8 cellular contexts compared by ENCODE assay signal in the genomic region with DNA sequence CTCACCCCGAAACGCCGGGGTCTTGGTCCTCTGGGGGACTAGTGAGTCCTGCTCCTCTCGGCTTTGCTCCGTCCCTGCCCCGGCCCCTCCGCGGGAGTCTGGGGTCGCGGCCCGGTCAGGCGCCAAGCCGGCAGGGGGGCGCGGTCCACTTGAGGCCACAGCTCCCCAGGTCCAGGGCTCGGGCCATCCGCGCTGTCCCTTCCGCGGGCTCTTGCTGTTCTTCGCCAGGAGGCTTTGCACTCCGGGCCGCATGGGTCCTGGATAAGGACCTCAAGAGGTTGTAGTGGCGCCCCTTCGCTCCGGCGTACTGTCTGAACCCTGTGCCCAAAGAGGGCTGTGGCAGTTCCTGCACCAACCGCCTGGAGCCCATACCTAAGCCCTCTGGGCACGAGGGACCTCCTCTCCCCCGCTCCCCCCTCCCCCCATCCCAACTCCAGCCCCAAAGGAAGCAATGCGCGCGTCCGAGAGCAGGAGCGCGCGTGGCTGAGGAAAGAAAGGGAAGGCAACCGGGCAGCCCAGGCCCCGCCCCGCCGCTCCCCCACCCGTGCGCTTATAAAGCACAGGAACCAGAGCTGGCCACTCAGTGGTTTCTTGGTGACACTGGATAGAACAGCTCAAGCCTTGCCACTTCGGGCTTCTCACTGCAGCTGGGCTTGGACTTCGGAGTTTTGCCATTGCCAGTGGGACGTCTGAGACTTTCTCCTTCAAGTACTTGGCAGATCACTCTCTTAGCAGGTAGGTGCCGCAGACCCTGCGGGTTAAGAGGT. TPM values are rescaled to one million over a fixed set of nuclear protein-coding genes. Genes with fewer than 3 reads are reported as not detected.
A peak's percentile ranks its signal among the peaks of the same experiment; 100 is the strongest.
DNase-seq lines count a peak whose midpoint lies in the region; ATAC-seq, FAIRE-seq and TF ChIP-seq lines count a peak whose summit lies in the region.

A gene with protein sequence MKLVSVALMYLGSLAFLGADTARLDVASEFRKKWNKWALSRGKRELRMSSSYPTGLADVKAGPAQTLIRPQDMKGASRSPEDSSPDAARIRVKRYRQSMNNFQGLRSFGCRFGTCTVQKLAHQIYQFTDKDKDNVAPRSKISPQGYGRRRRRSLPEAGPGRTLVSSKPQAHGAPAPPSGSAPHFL (plus strand): TSS at position 579 of the 767 bp plus-strand sequence. CDS start 628 bp downstream, outside the sequence.

- peak within 1 kb of the TSS; percentile 72 for H3K9ac ChIP-seq in endothelial cell of umbilical vein (replicated peaks; ENCODE audit: extremely low read depth, insufficient read depth, low read length)

- intact Hi-C loops in activated B cell treated with CpG ODN at 0.5 μM for 24 hours (cut with micrococcal nuclease), result loop anchor here (1.0 to 10.0 kb wide), 5 partner anchors 10 to 1540 kb away; partner anchors contain the start of genes SBF2, USP47 and ZNF143
- intact Hi-C loops in endothelial cell of umbilical vein (cut with micrococcal nuclease), result loop anchor here (1.0 to 5.0 kb wide), 3 partner anchors 331 to 692 kb away; no protein-coding TSS in a partner anchor

- no peaks in the 10 kb centered on the region for H3K9me1 ChIP-seq in endothelial cell of umbilical vein (replicated peaks; ENCODE audit: control insufficient read depth, extremely low read depth, insufficient read depth, low read length)

- H3K27ac Mint-ChIP-seq in activated B cell treated with CpG ODN at 0.5 μM for 24 hours, result peak within 1 kb of the TSS; percentile 12
- no peak within 1 kb of the TSS for H3K27ac Mint-ChIP-seq in stimulated activated naive CD8-positive, alpha-beta T cell treated with anti-CD3 and anti-CD28 coated beads, Interleukin-15, Interleukin-2, amounts not matched to agents 100 ng/mL and 50 ng/mL, for 24 hours

- BruUV-seq in endothelial cell of umbilical vein (replicated peaks; lab: Mats Ljungman, UMichigan), result TSS peak; percentile 7

- H3K27me3 ChIP-seq in endothelial cell of umbilical vein (ENCODE audit: control insufficient read depth in 2 of 2, insufficient read depth in 2 of 2, low read length in 2 of 2), result no peaks in the 10 kb centered on the region

- no peak for TF ChIP-seq CTCF in activated B cell treated with CpG ODN at 0.5 μM for 24 hours (IDR thresholded peaks at IDR 0.05)
- TF ChIP-seq CTCF in endothelial cell of umbilical vein (IDR thresholded peaks at IDR 0.05; ENCODE audit: extremely low read depth in 1 of 2, insufficient read depth in 1 of 2, low read depth in 1 of 2, low read length in 2 of 2), result peak; percentile 67 to 69

- H3K36me3 ChIP-seq in endothelial cell of umbilical vein (ENCODE audit: control insufficient read depth in 2 of 2, extremely low read depth in 1 of 2, insufficient read depth in 2 of 2, low read length in 2 of 2), result no peaks in the 10 kb centered on the region

- peaks cover 45% of the 10 kb centered on the region for H3K4me1 ChIP-seq in endothelial cell of umbilical vein (ENCODE audit: control insufficient read depth, extremely low read depth, insufficient read depth, low read length)

- peak; percentile 65 for DNase-seq in activated CD4-positive, alpha-beta T cell treated with anti-CD3 and anti-CD28 coated beads for 48 hours
- no peak for DNase-seq in activated CD4-positive, alpha-beta T cell treated with anti-CD3 and anti-CD28 coated beads, Interleukin-2, amount 50 U/mL, for 4 hours
- DNase-seq in NCI-H1048 (lab: John Stamatoyannopoulos, UW), result peak; percentile 73
- peak; percentile 47 for DNase-seq in activated B cell treated with CpG ODN at 0.5 μM for 24 hours
- DNase-seq in endothelial cell of umbilical vein (ENCODE audit: low read depth, low spot score), result peak; percentile 94
- peak; percentile 91 for DNase-seq in medulla oblongata (ENCODE audit: extremely low spot score)

- H2AFZ ChIP-seq in endothelial cell of umbilical vein (ENCODE audit: low read depth, low read length), result peak within 1 kb of the TSS; percentile 93

- peak; percentile 23 for ATAC-seq in activated B cell treated with CpG ODN at 0.5 μM for 24 hours (ENCODE audit: low read depth)
- ATAC-seq in GM19324 (IDR thresholded peaks at IDR 0.05; ENCODE audit: low FRiP score, unreplicated experiment), result no peak

- peaks cover 46% of the 10 kb centered on the region for H3K4me1 Mint-ChIP-seq in activated B cell treated with CpG ODN at 0.5 μM for 24 hours
- H3K4me1 Mint-ChIP-seq in stimulated activated naive CD8-positive, alpha-beta T cell treated with anti-CD3 and anti-CD28 coated beads, Interleukin-15, Interleukin-2, amounts not matched to agents 100 ng/mL and 50 ng/mL, for 24 hours (ENCODE audit: low read depth), result peaks cover 70% of the 10 kb centered on the region

- peak within 1 kb of the TSS; percentile 97 for H3K4me3 Mint-ChIP-seq in activated B cell treated with CpG ODN at 0.5 μM for 24 hours
- peak within 1 kb of the TSS; percentile 89 for H3K4me3 Mint-ChIP-seq in stimulated activated naive CD8-positive, alpha-beta T cell treated with anti-CD3 and anti-CD28 coated beads, Interleukin-15, Interleukin-2, amounts not matched to agents 100 ng/mL and 50 ng/mL, for 24 hours

- H3K4me3 ChIP-seq in endothelial cell of umbilical vein (replicated peaks in 1 of 3; ENCODE audit: insufficient read depth in 1 of 3, low read depth in 1 of 3, low read length in 3 of 3), result peak within 1 kb of the TSS; percentile 91 to 95 (median 93)

- peak within 1 kb of the TSS; percentile 91 for H3K4me2 ChIP-seq in endothelial cell of umbilical vein (ENCODE audit: insufficient read depth, low read length)

- no peaks in the 10 kb centered on the region for H3K9me3 ChIP-seq in endothelial cell of umbilical vein (replicated peaks; ENCODE audit: control insufficient read depth, insufficient read depth, low read length)

- H3K27ac ChIP-seq in endothelial cell of umbilical vein (ENCODE audit: insufficient read depth, low read depth, low read length), result peak within 1 kb of the TSS; percentile 80

- peaks cover 20% of the 10 kb centered on the region for H3K79me2 ChIP-seq in endothelial cell of umbilical vein (ENCODE audit: control insufficient read depth, insufficient read depth, low read length)

- TF ChIP-seq POLR2A in endothelial cell of umbilical vein (IDR thresholded peaks at IDR 0.05; ENCODE audit: low read depth, low read length), result peak; percentile 100

- H3K27me3 Mint-ChIP-seq in activated B cell treated with CpG ODN at 0.5 μM for 24 hours, result peaks cover 6% of the 10 kb centered on the region
- H3K27me3 Mint-ChIP-seq in stimulated activated naive CD8-positive, alpha-beta T cell treated with anti-CD3 and anti-CD28 coated beads, Interleukin-15, Interleukin-2, amounts not matched to agents 100 ng/mL and 50 ng/mL, for 24 hours, result peaks cover 59% of the 10 kb centered on the region

- FAIRE-seq in endothelial cell of umbilical vein (lab: Jason Lieb, UNC), result peak; percentile 85

- H3K36me3 Mint-ChIP-seq in activated B cell treated with CpG ODN at 0.5 μM for 24 hours (ENCODE audit: low read depth), result peaks cover 6% of the 10 kb centered on the region
- H3K36me3 Mint-ChIP-seq in stimulated activated naive CD8-positive, alpha-beta T cell treated with anti-CD3 and anti-CD28 coated beads, Interleukin-15, Interleukin-2, amounts not matched to agents 100 ng/mL and 50 ng/mL, for 24 hours (ENCODE audit: low read depth), result no peaks in the 10 kb centered on the region

- dilution Hi-C loops in endothelial cell of umbilical vein (cut with MboI; ENCODE audit: extremely low pct_ligation_motif_present, low sequenced_read_pairs), result no loop called here

- no peaks in the 10 kb centered on the region for H3K9me3 Mint-ChIP-seq in activated B cell treated with CpG ODN at 0.5 μM for 24 hours
- H3K9me3 Mint-ChIP-seq in stimulated activated naive CD8-positive, alpha-beta T cell treated with anti-CD3 and anti-CD28 coated beads, Interleukin-15, Interleukin-2, amounts not matched to agents 100 ng/mL and 50 ng/mL, for 24 hours, result no peaks in the 10 kb centered on the region

- POLR2A ChIA-PET in activated B cell treated with CpG ODN at 0.5 μM for 24 hours (lab: Charles Lee) (interaction anchor here (0.8 to 4.7 kb wide), 7 partner anchors 10 to 554 kb away, joined by 3 to 29 read pairs (median 3); no protein-coding TSS in a partner anchor), endothelial cell of umbilical vein (lab: Charles Lee) (interaction anchor here (0.5 to 3.2 kb wide), 44 partner anchors 9 to 844 kb away, joined by 3 to 43 read pairs (median 5); partner anchors contain the start of genes RNF141, WEE1 and ZNF143)

- CTCF ChIA-PET in activated B cell treated with CpG ODN at 0.5 μM for 24 hours (lab: Charles Lee) (interaction anchor here (0.6 to 8.8 kb wide), 16 partner anchors 9 to 547 kb away, joined by 3 to 105 read pairs (median 3); no protein-coding TSS in a partner anchor), endothelial cell of umbilical vein (lab: Charles Lee) (interaction anchor here (0.6 to 9.0 kb wide), 22 partner anchors 9 to 545 kb away, joined by 3 to 104 read pairs (median 4); partner anchors contain the start of genes RNF141 and SBF2)

- no peaks in the 10 kb centered on the region for H4K20me1 ChIP-seq in endothelial cell of umbilical vein (replicated peaks; ENCODE audit: control insufficient read depth, extremely low read depth, insufficient read depth, low read length)

TF ChIP-seq in endothelial cell of umbilical vein, 7 proteins besides CTCF, POLR2A, EP300 and RAD21:
- peak; percentile 2 for TF ChIP-seq MAX (IDR thresholded peaks at IDR 0.05; ENCODE audit: insufficient read depth, insufficient read length)
- peak; percentile 99 for TF ChIP-seq POLR2AphosphoS5 (IDR thresholded peaks at IDR 0.05; ENCODE audit: insufficient read depth, low read depth, low read length)
- TF ChIP-seq MYC (IDR thresholded peaks at IDR 0.05; ENCODE audit: low read depth, low read length), result no peak
- TF ChIP-seq FOS (IDR thresholded peaks at IDR 0.05; ENCODE audit: borderline replicate concordance, insufficient read depth, low read length), result no peak
- no peak for TF ChIP-seq EZH2 (IDR thresholded peaks at IDR 0.05; ENCODE audit: borderline replicate concordance, low read depth, low read length, severe bottlenecking)

RNA-seq across cellular contexts. Expression of the gene that starts here (rescaled TPM):
- total RNA-seq in activated B cell treated with CpG ODN at 0.5 μM for 24 hours, result 1.2 and 1.3 TPM in 2 replicates
- total RNA-seq in endothelial cell of umbilical vein, result 36.7 and 45.3 TPM in 2 replicates
- 40.0 and 55.5 TPM in 2 replicates for polyA plus RNA-seq in endothelial cell of umbilical vein
- 38.6 and 41.8 TPM in 2 replicates for polyA plus RNA-seq in endothelial cell of umbilical vein (2011; cell fraction: cytosol; rRNA removed)
- polyA plus RNA-seq in endothelial cell of umbilical vein (2011; cell fraction: nucleus; rRNA removed), result 49.5 and 61.8 TPM in 2 replicates
- 35.5 and 48.4 TPM in 2 replicates for polyA plus RNA-seq in endothelial cell of umbilical vein (2012)
- polyA minus RNA-seq in endothelial cell of umbilical vein, result 40.7 and 47.6 TPM in 2 replicates
- 33.7 TPM for polyA minus RNA-seq in endothelial cell of umbilical vein (2011; cell fraction: cytosol; rRNA and poly(A)+ RNA removed)
- 21.9 and 33.6 TPM in 2 replicates for polyA minus RNA-seq in endothelial cell of umbilical vein (2011; cell fraction: nucleus; rRNA and poly(A)+ RNA removed)

Comparison
In these comparisons a context has a peak if more than half of its experiments do, and no peak if none do; other contexts are left out.
1. RNA of the gene that starts here (total RNA-seq): 36.7 to 45.3 TPM in endothelial cell of umbilical vein; 1.2 to 1.3 TPM in activated B cell treated with CpG ODN at 0.5 μM for 24 hours; every median in the first group is over 10 times any median in the second.
2. DNase-seq: peak in activated CD4-positive, alpha-beta T cell treated with anti-CD3 and anti-CD28 coated beads for 48 hours (single experiment), NCI-H1048 (single experiment), activated B cell treated with CpG ODN at 0.5 μM for 24 hours (single experiment), endothelial cell of umbilical vein (single experiment) and medulla oblongata (single experiment); none in activated CD4-positive, alpha-beta T cell treated with anti-CD3 and anti-CD28 coated beads, Interleukin-2, amount 50 U/mL, for 4 hours (0 of 2).